In genomic region chr4:65580551-65580950, GRCh38 we compare ENCODE assay signal across 1 cellular context.
TF ChIP-seq lines count a peak whose summit lies in the region.

No MANE protein-coding gene starts in this region.

TF ChIP-seq in WTC11, 78 proteins besides CTCF, POLR2A, EP300 and RAD21 (continued from another document):
- TF ChIP-seq AFF4 (CRISPR knock-in tag; IDR thresholded peaks at IDR 0.05; ENCODE audit: borderline replicate concordance) (no peak), PREB (CRISPR knock-in tag; IDR thresholded peaks at IDR 0.05; ENCODE audit: borderline replicate concordance) (no peak), ZNF121 (CRISPR knock-in tag; IDR thresholded peaks at IDR 0.05) (no peak), RELA (CRISPR knock-in tag; IDR thresholded peaks at IDR 0.05; ENCODE audit: borderline replicate concordance) (no peak), CREB1 (CRISPR knock-in tag; IDR thresholded peaks at IDR 0.05) (no peak), TEAD1 (CRISPR knock-in tag; IDR thresholded peaks at IDR 0.05) (no peak), ATF3 (CRISPR knock-in tag; conservative IDR thresholded peaks at IDR 0.05) (no peak), ZBTB43 (CRISPR knock-in tag; IDR thresholded peaks at IDR 0.05) (no peak)
